Comparison of ENCODE assay signal across 8 cellular contexts in genomic region chr6:158793432-158793831, GRCh38. TPM values are rescaled to one million over a fixed set of nuclear protein-coding genes. Genes with fewer than 3 reads are reported as not detected.
DNase-seq lines count a peak whose midpoint lies in the region; ATAC-seq, FAIRE-seq and TF ChIP-seq lines count a peak whose summit lies in the region.

No MANE protein-coding gene starts in this region.

- H3K4ac ChIP-seq in H1 (replicated peaks; ENCODE audit: insufficient read length, low read depth, low read length): no peak overlapping the region

- peak; percentile 43 for DNase-seq in activated naive CD4-positive, alpha-beta T cell treated with anti-CD3 and anti-CD28 coated beads for 36 hours
- DNase-seq in activated naive CD4-positive, alpha-beta T cell (lab: John Stamatoyannopoulos, UW): no peak
- DNase-seq in HEK293T (ENCODE audit: extremely low spot score) (peak; percentile 53), NCI-H748 treated with DMSO at 0.1 percent for 48 hours (lab: John Stamatoyannopoulos, UW) (peak; percentile 18), H1 (ENCODE audit: low read depth in 1 of 2, low spot score in 2 of 2) (no peak), pancreas (no peak), GOT3 (lab: John Stamatoyannopoulos, UW) (no peak), NCI-H446 treated with DMSO at 0.1 percent for 48 hours (lab: John Stamatoyannopoulos, UW) (no peak)

- H3K4me1 Mint-ChIP-seq in activated naive CD4-positive, alpha-beta T cell treated with anti-CD3 and anti-CD28 coated beads for 36 hours (ENCODE audit: low read depth): peaks cover 88% of the 10 kb centered on the region

- no peak overlapping the region for H2AFZ ChIP-seq in H1 (ENCODE audit: low read length)

- H3K27ac ChIP-seq in H1 (ENCODE audit: low read depth, low read length): no peak overlapping the region
- no peak overlapping the region for H3K27ac ChIP-seq in pancreas

- peaks cover 26% of the 10 kb centered on the region for H3K36me3 Mint-ChIP-seq in activated naive CD4-positive, alpha-beta T cell treated with anti-CD3 and anti-CD28 coated beads for 36 hours (ENCODE audit: low read depth)

- peaks cover 4 to 21% (median 7%) of the 10 kb centered on the region in 4 experiments; a peak in 7 of 8 replicates for H3K36me3 ChIP-seq in H1 (ENCODE audit: control insufficient read depth in 2 of 4, insufficient read depth in 4 of 4, low read length in 3 of 4)
- H3K36me3 ChIP-seq in pancreas: peaks cover 0 to 7% (median 0%) of the 10 kb centered on the region in 3 donors

- peak overlapping the region; percentile 24 for H3K27ac Mint-ChIP-seq in activated naive CD4-positive, alpha-beta T cell treated with anti-CD3 and anti-CD28 coated beads for 36 hours

- H3K9me3 ChIP-seq in H1 (ENCODE audit: insufficient read depth in 2 of 2, low read depth in 1 of 2, low read length in 1 of 2) (no peaks in the 10 kb centered on the region; a peak in 1 of 4 replicates), pancreas (no peaks in the 10 kb centered on the region)

- no peak overlapping the region for H2BK120ac ChIP-seq in H1 (replicated peaks; ENCODE audit: low read depth, low read length)

- no peak overlapping the region for H4K91ac ChIP-seq in H1 (replicated peaks; ENCODE audit: insufficient read length, low read length)

- H3K9me3 Mint-ChIP-seq in activated naive CD4-positive, alpha-beta T cell treated with anti-CD3 and anti-CD28 coated beads for 36 hours: no peaks in the 10 kb centered on the region

- H3K27me3 ChIP-seq in H1 (replicated peaks in 1 of 4; ENCODE audit: control insufficient read depth in 3 of 4, extremely low read depth in 1 of 4, insufficient read depth in 3 of 4, low read length in 3 of 4) (no peaks in the 10 kb centered on the region), pancreas (no peaks in the 10 kb centered on the region)

- no peaks in the 10 kb centered on the region for H3K23me2 ChIP-seq in H1 (ENCODE audit: low read depth, low read length)

- H3K4me3 ChIP-seq in H1 (ENCODE audit: extremely low read depth in 1 of 4, insufficient read depth in 2 of 4, low read depth in 3 of 4, low read length in 4 of 4) (no peak overlapping the region), pancreas (no peak overlapping the region)

- no peak overlapping the region for H4K5ac ChIP-seq in H1 (ENCODE audit: insufficient read length, low read depth, low read length)

- TF ChIP-seq POLR2A in H1 (IDR thresholded peaks at IDR 0.05; ENCODE audit: control extremely low read depth in 1 of 2, low read depth in 2 of 2, low read length in 2 of 2): no peak

- H3K4me3 Mint-ChIP-seq in activated naive CD4-positive, alpha-beta T cell treated with anti-CD3 and anti-CD28 coated beads for 36 hours: no peak overlapping the region

- H3K9ac ChIP-seq in H1 (replicated peaks in 1 of 4; ENCODE audit: extremely low read depth in 1 of 4, low read depth in 3 of 4, low read length in 3 of 4): no peak overlapping the region

- peaks cover 7% of the 10 kb centered on the region; the same call in 1 of the 2 replicates for H3K79me1 ChIP-seq in H1 (ENCODE audit: low read depth, low read length)

- no peak overlapping the region for H3K14ac ChIP-seq in H1 (ENCODE audit: insufficient read length)

- no peak overlapping the region for H3K18ac ChIP-seq in H1 (ENCODE audit: extremely low read depth, low read length)

- WGBS in H1 (ENCODE audit: extremely low coverage in 1 of 2, insufficient coverage in 1 of 2, insufficient read length in 1 of 2, insufficient replicate concordance in 2 of 2, low coverage in 1 of 2, low lambda C conversion rate in 2 of 2, missing lambda C conversion rate in 1 of 2), 2 experiments: 65% methylated on average over 1 of the region's 1 CpG; no CpG with 5 or more reads in 1 of the 2 experiments
- 37 to 38% methylated on average over 1 of the region's 1 CpG for WGBS in pancreas, 2 donors

- H2AK5ac ChIP-seq in H1 (ENCODE audit: low read depth, low read length): no peak overlapping the region

- H3K27me3 Mint-ChIP-seq in activated naive CD4-positive, alpha-beta T cell treated with anti-CD3 and anti-CD28 coated beads for 36 hours (ENCODE audit: low read depth): no peaks in the 10 kb centered on the region

- H3K79me2 ChIP-seq in H1 (ENCODE audit: control insufficient read depth in 1 of 2, insufficient read depth in 2 of 2, low read length in 2 of 2): peaks cover 30 to 99% of the 10 kb centered on the region in 2 experiments

- peak in 3 of 4 donors; percentile 39 to 47 (median 44) for ATAC-seq in pancreas

- TF ChIP-seq CTCF in H1 (IDR thresholded peaks at IDR 0.05; ENCODE audit: control extremely low read depth in 1 of 3, insufficient read depth in 1 of 3, low read depth in 1 of 3, low read length in 3 of 3) (peak in 2 of 3 experiments; percentile 30 to 57; a peak in 3 of 4 replicates), pancreas (IDR thresholded peaks at IDR 0.05) (no peak)

- peaks cover 30 to 38% of the 10 kb centered on the region in 2 experiments for H4K20me1 ChIP-seq in H1 (replicated peaks in 1 of 2; ENCODE audit: control insufficient read depth in 1 of 2, insufficient read depth in 2 of 2, low read length in 2 of 2)

- no peak overlapping the region for H2BK15ac ChIP-seq in H1 (ENCODE audit: low read length)

- intact Hi-C loops in activated naive CD4-positive, alpha-beta T cell treated with anti-CD3 and anti-CD28 coated beads for 36 hours (cut with micrococcal nuclease): loop anchor here (1.0 to 2.0 kb wide), 4 partner anchors 22 to 179 kb away; no protein-coding TSS in a partner anchor
- intact Hi-C loops in pancreas (cut with DNase I): no loop called here

- no peak overlapping the region for H2BK12ac ChIP-seq in H1 (ENCODE audit: low read depth, low read length)

- POLR2A ChIA-PET in HEK293T (lab: Yijun Ruan, JAX): no interaction called here
- POLR2A ChIA-PET in H1 (lab: Charles Lee; ENCODE audit: partially characterized antibody): interaction anchor here (0.9 to 2.8 kb wide), 4 partner anchors 16 to 129 kb away, joined by 3 to 11 read pairs (median 3); no protein-coding TSS in a partner anchor

- CTCF ChIA-PET in activated naive CD4-positive, alpha-beta T cell treated with anti-CD3 and anti-CD28 coated beads for 36 hours (lab: Charles Lee): interaction anchor here (0.7 to 1.4 kb wide), 13 partner anchors 17 to 215 kb away, joined by 3 to 5 read pairs (median 3); no protein-coding TSS in a partner anchor
- CTCF ChIA-PET in HEK293T (lab: Yijun Ruan, JAX): interaction anchor here (0.7 to 1.6 kb wide), 5 partner anchors 21 to 183 kb away, joined by 3 to 5 read pairs (median 3); no protein-coding TSS in a partner anchor
- CTCF ChIA-PET in H1 (lab: Charles Lee; ENCODE audit: partially characterized antibody): interaction anchor here (0.6 to 6.8 kb wide), 20 partner anchors 8 to 355 kb away, joined by 3 to 54 read pairs (median 5); partner anchors contain the start of gene RSPH3

- no peak overlapping the region for H2BK5ac ChIP-seq in H1 (ENCODE audit: low read depth, low read length)

- peak; percentile 66 to 72 for TF ChIP-seq RAD21 in H1 (IDR thresholded peaks at IDR 0.05 in 1 of 2, conservative IDR thresholded peaks at IDR 0.05 in 1 of 2; ENCODE audit: low read depth in 2 of 2, low read length in 2 of 2)

- FAIRE-seq in H1 (lab: Jason Lieb, UNC): no peak
- no peak for FAIRE-seq in pancreas (lab: Jason Lieb, UNC)

- H3K4me1 ChIP-seq in H1 (replicated peaks in 1 of 4; ENCODE audit: control insufficient read depth in 3 of 4, insufficient read depth in 4 of 4, low read length in 3 of 4) (peaks cover 0 to 9% (median 5%) of the 10 kb centered on the region in 4 experiments; a peak in 6 of 7 replicates), pancreas (peaks cover 36 to 42% (median 37%) of the 10 kb centered on the region in 3 donors)

- H2BK20ac ChIP-seq in H1 (ENCODE audit: low read length): no peak overlapping the region

- H3K56ac ChIP-seq in H1 (replicated peaks; ENCODE audit: insufficient read length, low read depth, low read length): no peak overlapping the region

- no peak for TF ChIP-seq EP300 in H1 (IDR thresholded peaks at IDR 0.05; ENCODE audit: borderline replicate concordance in 1 of 2, low read depth in 2 of 2, low read length in 2 of 2)

- H3K23ac ChIP-seq in H1 (ENCODE audit: insufficient read length): no peak overlapping the region

- H4K8ac ChIP-seq in H1 (ENCODE audit: extremely low read depth, insufficient read depth, low read length): no peak overlapping the region

- no peak overlapping the region for H3K4me2 ChIP-seq in H1 (ENCODE audit: insufficient read depth in 1 of 2, low read depth in 2 of 2, low read length in 2 of 2)

TF ChIP-seq in HEK293T, 16 proteins besides CTCF, POLR2A, EP300 and RAD21 (continues in another document):
- TF ChIP-seq ZNF384 (IDR thresholded peaks at IDR 0.05) (no peak), FOXM1 (IDR thresholded peaks at IDR 0.05; ENCODE audit: borderline replicate concordance) (no peak)

TF ChIP-seq in H1, 55 proteins besides CTCF, POLR2A, EP300 and RAD21:
- peak; percentile 65 for TF ChIP-seq JUND (IDR thresholded peaks at IDR 0.05; ENCODE audit: low read length)
- no peak for TF ChIP-seq CHD1 (IDR thresholded peaks at IDR 0.05; ENCODE audit: low read depth, low read length)
TF ChIP-seq in H1: peak in this region for 1.

RNA-seq across cellular contexts. Expression of gene EZR, which starts 25.7 kb away (rescaled TPM):
- 100 to 1,000 TPM; 229 to 230 TPM for total RNA-seq in activated naive CD4-positive, alpha-beta T cell treated with anti-CD3 and anti-CD28 coated beads for 36 hours
- 286 and 287 TPM in 2 replicates for total RNA-seq in H1 (2021; fragmentation: NEBNext Ultra II Directional; extraction: Animal tissue kit (Norgen Biotek cat#: 25700))
- polyA plus RNA-seq in H1 (2011; rRNA removed) (122 and 138 TPM in 2 replicates), pancreas (10 to 100 TPM; 70.6 to 91.6 TPM)
- polyA plus RNA-seq in H1 (2011; cell fraction: cytosol; rRNA removed): 180 TPM
- polyA plus RNA-seq in H1 (2011; cell fraction: nucleus; rRNA removed): 214 TPM
- polyA plus RNA-seq in H1 (2012, experiment 1 of 2): 182 to 212 TPM (median 197 TPM) in 4 replicates
- polyA plus RNA-seq in H1 (2012, experiment 2 of 2): 94.1 TPM
- 180 TPM for polyA plus RNA-seq in H1 (2013, experiment 1 of 2)
- 182 TPM for polyA plus RNA-seq in H1 (2013, experiment 2 of 2)
- polyA minus RNA-seq in H1 (2011; rRNA and poly(A)+ RNA removed): 153 and 157 TPM in 2 replicates
- polyA minus RNA-seq in H1 (2011; cell fraction: cytosol; rRNA and poly(A)+ RNA removed): 91.7 TPM
- polyA minus RNA-seq in H1 (2011; cell fraction: nucleus; rRNA and poly(A)+ RNA removed): 77.4 TPM
- 100 to 1,000 TPM in 3 of 6 donors, 10 to 100 TPM in 3; 68.1 to 109 (median 94.8) TPM for total RNA-seq in pancreas

Comparison
In these comparisons a context has a peak if more than half of its experiments do, and no peak if none do; other contexts are left out.
1. DNase-seq: peak in activated naive CD4-positive, alpha-beta T cell treated with anti-CD3 and anti-CD28 coated beads for 36 hours (single experiment), HEK293T (single experiment) and NCI-H748 treated with DMSO at 0.1 percent for 48 hours (single experiment); none in activated naive CD4-positive, alpha-beta T cell (0 of 4), H1 (0 of 2), pancreas (0 of 6), GOT3 (single experiment) and NCI-H446 treated with DMSO at 0.1 percent for 48 hours (single experiment).
2. CTCF ChIP-seq: peak in H1 (2 of 3); none in pancreas (0 of 4).